1 cellular context compared by ENCODE assay signal in the genomic region with DNA sequence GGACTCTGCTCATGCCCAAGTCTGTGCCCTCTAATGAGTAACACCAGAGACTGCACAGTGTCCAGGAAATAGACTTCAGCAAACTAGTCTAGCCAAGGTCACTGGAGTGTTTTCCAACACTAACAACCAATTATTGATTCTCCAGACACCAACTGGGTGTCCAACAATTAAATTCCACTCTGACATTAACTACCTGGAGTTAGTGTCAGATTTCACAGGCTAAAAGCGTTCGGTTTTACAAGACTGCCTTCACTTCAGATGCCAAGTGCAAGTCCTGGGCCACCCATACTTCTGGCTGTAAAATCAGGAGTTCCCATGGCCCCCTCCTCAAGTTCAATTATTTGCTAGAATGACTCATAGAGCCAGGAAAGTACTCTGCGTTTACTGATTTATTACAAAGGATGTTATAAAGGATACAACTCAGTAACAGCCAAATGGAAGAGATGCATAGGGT.
TF ChIP-seq lines count a peak whose summit lies in the region.

No MANE protein-coding gene starts in this region.

TF ChIP-seq in HEK293, 187 proteins besides CTCF, POLR2A, EP300 and RAD21 (continued from another document):
- TF ChIP-seq ZNF561 (tag by site-specific recombination; IDR thresholded peaks at IDR 0.05; ENCODE audit: borderline replicate concordance): no peak
- TF ChIP-seq, protein P1, sequence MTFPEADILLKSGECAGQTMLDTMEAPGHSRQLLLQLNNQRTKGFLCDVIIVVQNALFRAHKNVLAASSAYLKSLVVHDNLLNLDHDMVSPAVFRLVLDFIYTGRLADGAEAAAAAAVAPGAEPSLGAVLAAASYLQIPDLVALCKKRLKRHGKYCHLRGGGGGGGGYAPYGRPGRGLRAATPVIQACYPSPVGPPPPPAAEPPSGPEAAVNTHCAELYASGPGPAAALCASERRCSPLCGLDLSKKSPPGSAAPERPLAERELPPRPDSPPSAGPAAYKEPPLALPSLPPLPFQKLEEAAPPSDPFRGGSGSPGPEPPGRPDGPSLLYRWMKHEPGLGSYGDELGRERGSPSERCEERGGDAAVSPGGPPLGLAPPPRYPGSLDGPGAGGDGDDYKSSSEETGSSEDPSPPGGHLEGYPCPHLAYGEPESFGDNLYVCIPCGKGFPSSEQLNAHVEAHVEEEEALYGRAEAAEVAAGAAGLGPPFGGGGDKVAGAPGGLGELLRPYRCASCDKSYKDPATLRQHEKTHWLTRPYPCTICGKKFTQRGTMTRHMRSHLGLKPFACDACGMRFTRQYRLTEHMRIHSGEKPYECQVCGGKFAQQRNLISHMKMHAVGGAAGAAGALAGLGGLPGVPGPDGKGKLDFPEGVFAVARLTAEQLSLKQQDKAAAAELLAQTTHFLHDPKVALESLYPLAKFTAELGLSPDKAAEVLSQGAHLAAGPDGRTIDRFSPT (tag by site-specific recombination; IDR thresholded peaks at IDR 0.05): 0 out of 2 replicates have a peak, but pooled peaks have one; percentile 25
- TF ChIP-seq WT1 (tag by site-specific recombination; IDR thresholded peaks at IDR 0.05): 0 out of 2 replicates have a peak, but pooled peaks have one; percentile 23
- no peak for TF ChIP-seq ZNF2 (tag by site-specific recombination; IDR thresholded peaks at IDR 0.05)
- peak; percentile 51; the same call in 1 of the 2 replicates for TF ChIP-seq ZSCAN30 (tag by site-specific recombination; IDR thresholded peaks at IDR 0.05)
- peak; percentile 58; the same call in 1 of the 2 replicates for TF ChIP-seq ZNF610 (tag by site-specific recombination; IDR thresholded peaks at IDR 0.05; ENCODE audit: borderline replicate concordance)
- TF ChIP-seq ZNF558 (tag by site-specific recombination; IDR thresholded peaks at IDR 0.05): no peak
- no peak for TF ChIP-seq ZNF544 (tag by site-specific recombination; IDR thresholded peaks at IDR 0.05)
- no peak for TF ChIP-seq ZNF354C (tag by site-specific recombination; IDR thresholded peaks at IDR 0.05; ENCODE audit: borderline replicate concordance, low read depth)
- peak; percentile 59 for TF ChIP-seq ZIC2 (tag by site-specific recombination; IDR thresholded peaks at IDR 0.05)
- TF ChIP-seq, protein P2, sequence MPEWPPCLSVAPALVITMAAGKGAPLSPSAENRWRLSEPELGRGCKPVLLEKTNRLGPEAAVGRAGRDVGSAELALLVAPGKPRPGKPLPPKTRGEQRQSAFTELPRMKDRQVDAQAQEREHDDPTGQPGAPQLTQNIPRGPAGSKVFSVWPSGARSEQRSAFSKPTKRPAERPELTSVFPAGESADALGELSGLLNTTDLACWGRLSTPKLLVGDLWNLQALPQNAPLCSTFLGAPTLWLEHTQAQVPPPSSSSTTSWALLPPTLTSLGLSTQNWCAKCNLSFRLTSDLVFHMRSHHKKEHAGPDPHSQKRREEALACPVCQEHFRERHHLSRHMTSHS (tag by site-specific recombination; IDR thresholded peaks at IDR 0.05): peak; percentile 46; the same call in 1 of the 2 replicates
- no peak for TF ChIP-seq ZBTB21 (tag by site-specific recombination; IDR thresholded peaks at IDR 0.05)
- TF ChIP-seq, protein P3, sequence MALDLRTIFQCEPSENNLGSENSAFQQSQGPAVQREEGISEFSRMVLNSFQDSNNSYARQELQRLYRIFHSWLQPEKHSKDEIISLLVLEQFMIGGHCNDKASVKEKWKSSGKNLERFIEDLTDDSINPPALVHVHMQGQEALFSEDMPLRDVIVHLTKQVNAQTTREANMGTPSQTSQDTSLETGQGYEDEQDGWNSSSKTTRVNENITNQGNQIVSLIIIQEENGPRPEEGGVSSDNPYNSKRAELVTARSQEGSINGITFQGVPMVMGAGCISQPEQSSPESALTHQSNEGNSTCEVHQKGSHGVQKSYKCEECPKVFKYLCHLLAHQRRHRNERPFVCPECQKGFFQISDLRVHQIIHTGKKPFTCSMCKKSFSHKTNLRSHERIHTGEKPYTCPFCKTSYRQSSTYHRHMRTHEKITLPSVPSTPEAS (tag by site-specific recombination; IDR thresholded peaks at IDR 0.05): no peak
- TF ChIP-seq, protein P4, sequence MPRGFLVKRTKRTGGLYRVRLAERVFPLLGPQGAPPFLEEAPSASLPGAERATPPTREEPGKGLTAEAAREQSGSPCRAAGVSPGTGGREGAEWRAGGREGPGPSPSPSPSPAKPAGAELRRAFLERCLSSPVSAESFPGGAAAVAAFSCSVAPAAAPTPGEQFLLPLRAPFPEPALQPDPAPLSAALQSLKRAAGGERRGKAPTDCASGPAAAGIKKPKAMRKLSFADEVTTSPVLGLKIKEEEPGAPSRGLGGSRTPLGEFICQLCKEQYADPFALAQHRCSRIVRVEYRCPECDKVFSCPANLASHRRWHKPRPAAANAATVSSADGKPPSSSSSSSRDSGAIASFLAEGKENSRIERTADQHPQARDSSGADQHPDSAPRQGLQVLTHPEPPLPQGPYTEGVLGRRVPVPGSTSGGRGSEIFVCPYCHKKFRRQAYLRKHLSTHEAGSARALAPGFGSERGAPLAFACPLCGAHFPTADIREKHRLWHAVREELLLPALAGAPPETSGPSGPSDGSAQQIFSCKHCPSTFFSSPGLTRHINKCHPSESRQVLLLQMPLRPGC (tag by site-specific recombination; IDR thresholded peaks at IDR 0.05): 0 out of 2 replicates have a peak, but pooled peaks have one; percentile 45
- TF ChIP-seq, protein P5, sequence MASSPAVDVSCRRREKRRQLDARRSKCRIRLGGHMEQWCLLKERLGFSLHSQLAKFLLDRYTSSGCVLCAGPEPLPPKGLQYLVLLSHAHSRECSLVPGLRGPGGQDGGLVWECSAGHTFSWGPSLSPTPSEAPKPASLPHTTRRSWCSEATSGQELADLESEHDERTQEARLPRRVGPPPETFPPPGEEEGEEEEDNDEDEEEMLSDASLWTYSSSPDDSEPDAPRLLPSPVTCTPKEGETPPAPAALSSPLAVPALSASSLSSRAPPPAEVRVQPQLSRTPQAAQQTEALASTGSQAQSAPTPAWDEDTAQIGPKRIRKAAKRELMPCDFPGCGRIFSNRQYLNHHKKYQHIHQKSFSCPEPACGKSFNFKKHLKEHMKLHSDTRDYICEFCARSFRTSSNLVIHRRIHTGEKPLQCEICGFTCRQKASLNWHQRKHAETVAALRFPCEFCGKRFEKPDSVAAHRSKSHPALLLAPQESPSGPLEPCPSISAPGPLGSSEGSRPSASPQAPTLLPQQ (tag by site-specific recombination; IDR thresholded peaks at IDR 0.05): peak; percentile 34; the same call in 1 of the 2 replicates
- TF ChIP-seq KLF9 (tag by site-specific recombination; IDR thresholded peaks at IDR 0.05; ENCODE audit: low read depth): no peak
- no peak for TF ChIP-seq ZNF664 (tag by site-specific recombination; IDR thresholded peaks at IDR 0.05)
- TF ChIP-seq ZNF157 (tag by site-specific recombination; IDR thresholded peaks at IDR 0.05): no peak
- TF ChIP-seq ZFP69B (tag by site-specific recombination; IDR thresholded peaks at IDR 0.05): no peak
- TF ChIP-seq, protein P6, sequence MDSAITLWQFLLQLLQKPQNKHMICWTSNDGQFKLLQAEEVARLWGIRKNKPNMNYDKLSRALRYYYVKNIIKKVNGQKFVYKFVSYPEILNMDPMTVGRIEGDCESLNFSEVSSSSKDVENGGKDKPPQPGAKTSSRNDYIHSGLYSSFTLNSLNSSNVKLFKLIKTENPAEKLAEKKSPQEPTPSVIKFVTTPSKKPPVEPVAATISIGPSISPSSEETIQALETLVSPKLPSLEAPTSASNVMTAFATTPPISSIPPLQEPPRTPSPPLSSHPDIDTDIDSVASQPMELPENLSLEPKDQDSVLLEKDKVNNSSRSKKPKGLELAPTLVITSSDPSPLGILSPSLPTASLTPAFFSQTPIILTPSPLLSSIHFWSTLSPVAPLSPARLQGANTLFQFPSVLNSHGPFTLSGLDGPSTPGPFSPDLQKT (IDR thresholded peaks at IDR 0.05; ENCODE audit: borderline replicate concordance, low read depth, low read length): no peak
- TF ChIP-seq FEZF1 (tag by site-specific recombination; IDR thresholded peaks at IDR 0.05): peak; percentile 88
- TF ChIP-seq, protein P7, sequence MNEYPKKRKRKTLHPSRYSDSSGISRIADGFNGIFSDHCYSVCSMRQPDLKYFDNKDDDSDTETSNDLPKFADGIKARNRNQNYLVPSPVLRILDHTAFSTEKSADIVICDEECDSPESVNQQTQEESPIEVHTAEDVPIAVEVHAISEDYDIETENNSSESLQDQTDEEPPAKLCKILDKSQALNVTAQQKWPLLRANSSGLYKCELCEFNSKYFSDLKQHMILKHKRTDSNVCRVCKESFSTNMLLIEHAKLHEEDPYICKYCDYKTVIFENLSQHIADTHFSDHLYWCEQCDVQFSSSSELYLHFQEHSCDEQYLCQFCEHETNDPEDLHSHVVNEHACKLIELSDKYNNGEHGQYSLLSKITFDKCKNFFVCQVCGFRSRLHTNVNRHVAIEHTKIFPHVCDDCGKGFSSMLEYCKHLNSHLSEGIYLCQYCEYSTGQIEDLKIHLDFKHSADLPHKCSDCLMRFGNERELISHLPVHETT (tag by site-specific recombination; IDR thresholded peaks at IDR 0.05): no peak
- TF ChIP-seq, protein P8, sequence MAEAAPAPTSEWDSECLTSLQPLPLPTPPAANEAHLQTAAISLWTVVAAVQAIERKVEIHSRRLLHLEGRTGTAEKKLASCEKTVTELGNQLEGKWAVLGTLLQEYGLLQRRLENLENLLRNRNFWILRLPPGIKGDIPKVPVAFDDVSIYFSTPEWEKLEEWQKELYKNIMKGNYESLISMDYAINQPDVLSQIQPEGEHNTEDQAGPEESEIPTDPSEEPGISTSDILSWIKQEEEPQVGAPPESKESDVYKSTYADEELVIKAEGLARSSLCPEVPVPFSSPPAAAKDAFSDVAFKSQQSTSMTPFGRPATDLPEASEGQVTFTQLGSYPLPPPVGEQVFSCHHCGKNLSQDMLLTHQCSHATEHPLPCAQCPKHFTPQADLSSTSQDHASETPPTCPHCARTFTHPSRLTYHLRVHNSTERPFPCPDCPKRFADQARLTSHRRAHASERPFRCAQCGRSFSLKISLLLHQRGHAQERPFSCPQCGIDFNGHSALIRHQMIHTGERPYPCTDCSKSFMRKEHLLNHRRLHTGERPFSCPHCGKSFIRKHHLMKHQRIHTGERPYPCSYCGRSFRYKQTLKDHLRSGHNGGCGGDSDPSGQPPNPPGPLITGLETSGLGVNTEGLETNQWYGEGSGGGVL (tag by site-specific recombination; IDR thresholded peaks at IDR 0.05): no peak
- TF ChIP-seq MZF1 (tag by site-specific recombination; IDR thresholded peaks at IDR 0.05; ENCODE audit: borderline replicate concordance): 0 out of 2 replicates have a peak, but pooled peaks have one; percentile 16
- TF ChIP-seq, protein P9, sequence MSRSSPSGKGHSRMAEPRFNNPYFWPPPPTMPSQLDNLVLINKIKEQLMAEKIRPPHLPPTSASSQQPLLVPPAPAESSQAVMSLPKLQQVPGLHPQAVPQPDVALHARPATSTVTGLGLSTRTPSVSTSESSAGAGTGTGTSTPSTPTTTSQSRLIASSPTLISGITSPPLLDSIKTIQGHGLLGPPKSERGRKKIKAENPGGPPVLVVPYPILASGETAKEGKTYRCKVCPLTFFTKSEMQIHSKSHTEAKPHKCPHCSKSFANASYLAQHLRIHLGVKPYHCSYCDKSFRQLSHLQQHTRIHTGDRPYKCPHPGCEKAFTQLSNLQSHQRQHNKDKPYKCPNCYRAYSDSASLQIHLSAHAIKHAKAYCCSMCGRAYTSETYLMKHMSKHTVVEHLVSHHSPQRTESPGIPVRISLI (tag by site-specific recombination; IDR thresholded peaks at IDR 0.05): no peak
- no peak for TF ChIP-seq ZNF10 (tag by site-specific recombination; IDR thresholded peaks at IDR 0.05)
- no peak for TF ChIP-seq ZNF19 (tag by site-specific recombination; IDR thresholded peaks at IDR 0.05; ENCODE audit: low read depth)
- TF ChIP-seq ZNF626 (tag by site-specific recombination; IDR thresholded peaks at IDR 0.05): 0 out of 2 replicates have a peak, but pooled peaks have one; percentile 27
- peak; percentile 92 for TF ChIP-seq OSR2 (tag by site-specific recombination; IDR thresholded peaks at IDR 0.05)
- TF ChIP-seq GLI2 (tag by site-specific recombination; IDR thresholded peaks at IDR 0.05; ENCODE audit: borderline replicate concordance, low read depth): peak; percentile 66
- TF ChIP-seq ZFP3 (tag by site-specific recombination; IDR thresholded peaks at IDR 0.05; ENCODE audit: low read depth): no peak
- no peak for TF ChIP-seq ZNF223 (tag by site-specific recombination; IDR thresholded peaks at IDR 0.05)
- 0 out of 2 replicates have a peak, but pooled peaks have one; percentile 10 for TF ChIP-seq KLF1 (tag by site-specific recombination; IDR thresholded peaks at IDR 0.05)
- no peak for TF ChIP-seq ZNF155 (tag by site-specific recombination; IDR thresholded peaks at IDR 0.05)
- no peak for TF ChIP-seq ZBTB8A (tag by site-specific recombination; IDR thresholded peaks at IDR 0.05)
- TF ChIP-seq, protein P10, sequence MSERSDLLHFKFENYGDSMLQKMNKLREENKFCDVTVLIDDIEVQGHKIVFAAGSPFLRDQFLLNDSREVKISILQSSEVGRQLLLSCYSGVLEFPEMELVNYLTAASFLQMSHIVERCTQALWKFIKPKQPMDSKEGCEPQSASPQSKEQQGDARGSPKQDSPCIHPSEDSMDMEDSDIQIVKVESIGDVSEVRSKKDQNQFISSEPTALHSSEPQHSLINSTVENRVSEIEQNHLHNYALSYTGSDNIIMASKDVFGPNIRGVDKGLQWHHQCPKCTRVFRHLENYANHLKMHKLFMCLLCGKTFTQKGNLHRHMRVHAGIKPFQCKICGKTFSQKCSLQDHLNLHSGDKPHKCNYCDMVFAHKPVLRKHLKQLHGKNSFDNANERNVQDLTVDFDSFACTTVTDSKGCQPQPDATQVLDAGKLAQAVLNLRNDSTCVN (tag by site-specific recombination; optimal IDR thresholded peaks at IDR 0.05): no peak
- no peak for TF ChIP-seq ZNF133 (tag by site-specific recombination; IDR thresholded peaks at IDR 0.05)
- TF ChIP-seq ZNF335 (tag by site-specific recombination; conservative IDR thresholded peaks at IDR 0.05): 0 out of 2 replicates have a peak, but pooled peaks have one; percentile 16
